20 cellular contexts compared by ENCODE assay signal in genomic region chr14:104515059-104515810, GRCh38.
A peak's percentile ranks its signal among the peaks of the same experiment; 100 is the strongest.
DNase-seq lines count a peak whose midpoint lies in the region; ATAC-seq and TF ChIP-seq lines count a peak whose summit lies in the region.
"Had no signal": no experiment of that assay in that cellular context is flagged by ENCODE, and none has a peak within 500 bp of the region (broad histone marks: within the 10 kb centered on the region; RNA-seq: fewer than 3 reads in every experiment).

No MANE protein-coding gene starts in this region.

- H3K36me3 Mint-ChIP-seq in brain: peaks cover 12% of the 10 kb centered on the region
- no peaks in the 10 kb centered on the region for H3K36me3 Mint-ChIP-seq in type B pancreatic cell

- H3K4me1 Mint-ChIP-seq in brain (peaks cover 10% of the 10 kb centered on the region), type B pancreatic cell (ENCODE audit: unreplicated experiment) (no peaks in the 10 kb centered on the region)

- intact Hi-C loops in cardiac septum (cut with DNase I) (no loop called here), left ventricle myocardium superior (cut with micrococcal nuclease) (no loop called here)

- no peak for ATAC-seq in left ventricle myocardium superior
- ATAC-seq: HCT116 had no signal

- H3K4me3 Mint-ChIP-seq in brain (no peak overlapping the region), type B pancreatic cell (no peak overlapping the region)
- H3K4me3 Mint-ChIP-seq: CD4-positive, alpha-beta T cell; IgD-negative memory B cell had no signal

- H3K27me3 Mint-ChIP-seq in brain (peaks cover 20% of the 10 kb centered on the region), type B pancreatic cell (peaks cover 16% of the 10 kb centered on the region)

- no peak for TF ChIP-seq CTCF in brain (conservative IDR thresholded peaks at IDR 0.05)
- no peak for TF ChIP-seq CTCF in type B pancreatic cell (conservative IDR thresholded peaks at IDR 0.05)

- DNase-seq in cardiac septum (ENCODE audit: low spot score) (peak; percentile 66), left ventricle myocardium superior (no peak), mesenteric fat pad (ENCODE audit: low spot score) (peak; percentile 74), type B pancreatic cell (ENCODE audit: extremely low spot score, unreplicated experiment) (peak; percentile 55), NCI-H1105 treated with DMSO at 0.1 percent for 48 hours (lab: John Stamatoyannopoulos, UW) (no peak)
- DNase-seq in stimulated activated CD4-positive, alpha-beta T cell treated with anti-CD3 and anti-CD28 coated beads, Interleukin-4, amount 100 ng/mL, for 1 hour: no peak
- no peak for DNase-seq in stimulated activated CD4-positive, alpha-beta T cell treated with anti-CD3 and anti-CD28 coated beads, Interleukin-1b, Interleukin-23, amount 100 ng/mL, for 48 hours
- DNase-seq: AML-193; CD4-positive, alpha-beta T cell; DMS53; NCI-H1092; NCI-H1436; NCI-H1930; NCI-H2107; NCI-H524 treated with DMSO at 0.1 percent for 48 hours; NCI-H774; SK-N-SH had no signal

- H3K27ac Mint-ChIP-seq in brain (peak overlapping the region in 3 of 5 experiments; percentile 14 to 97 (median 63)), type B pancreatic cell (no peak overlapping the region)
- H3K27ac Mint-ChIP-seq: CD4-positive, alpha-beta T cell; IgD-negative memory B cell had no signal

- H3K9me3 Mint-ChIP-seq in brain (peaks cover 10 to 43% (median 22%) of the 10 kb centered on the region in 5 experiments), type B pancreatic cell (peaks cover 4% of the 10 kb centered on the region)
- H3K9me3 Mint-ChIP-seq: CD4-positive, alpha-beta T cell had no signal

Comparison
In these comparisons a context has a peak if more than half of its experiments do, and no peak if none do; other contexts are left out.
1. DNase-seq: peak in cardiac septum (single experiment), mesenteric fat pad (single experiment) and type B pancreatic cell (single experiment); none in left ventricle myocardium superior (single experiment), stimulated activated CD4-positive, alpha-beta T cell treated with anti-CD3 and anti-CD28 coated beads, Interleukin-4, amount 100 ng/mL, for 1 hour (single experiment), stimulated activated CD4-positive, alpha-beta T cell treated with anti-CD3 and anti-CD28 coated beads, Interleukin-1b, Interleukin-23, amount 100 ng/mL, for 48 hours (single experiment) and NCI-H1105 treated with DMSO at 0.1 percent for 48 hours (single experiment).